In the genomic region with DNA sequence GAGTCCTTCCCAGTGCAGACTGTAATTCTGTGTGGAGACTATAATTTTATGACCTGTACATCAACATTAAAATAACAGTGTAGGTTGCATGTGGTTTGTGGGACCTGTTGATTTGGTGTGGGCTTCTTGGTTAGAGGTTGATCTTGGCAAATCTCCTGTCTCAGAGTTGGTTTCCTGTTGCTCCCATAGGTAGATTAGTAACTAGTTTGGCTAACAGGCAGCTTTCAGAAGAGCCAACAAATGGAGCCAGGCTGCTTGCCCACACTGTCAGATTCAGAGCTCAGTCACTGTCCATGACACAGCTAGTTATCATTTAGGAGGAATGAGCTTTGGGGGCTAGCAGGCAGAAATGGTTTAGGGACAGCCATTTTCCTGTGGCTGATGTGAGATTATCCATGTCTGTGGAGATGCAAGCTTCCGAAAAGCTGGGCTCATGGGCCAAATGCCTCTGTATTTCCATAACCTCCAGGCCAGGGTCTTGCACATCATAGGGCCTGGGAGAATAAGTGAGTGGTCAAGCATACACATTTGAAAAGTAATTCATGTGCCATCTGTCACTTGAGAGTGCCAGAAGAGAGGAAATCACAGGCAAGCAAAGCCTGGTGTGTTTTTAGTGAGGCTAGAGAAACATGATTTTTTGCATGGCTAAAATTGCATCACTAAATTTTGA, we compare ENCODE assay signal across 2 cellular contexts.
TF ChIP-seq lines count a peak whose summit lies in the region.

No MANE protein-coding gene starts in this region.

TF ChIP-seq in SK-N-SH treated with all-trans-retinoic acid at 6 μM for 48 hours, 23 proteins besides CTCF, POLR2A, EP300 and RAD21:
- TF ChIP-seq, protein P1, sequence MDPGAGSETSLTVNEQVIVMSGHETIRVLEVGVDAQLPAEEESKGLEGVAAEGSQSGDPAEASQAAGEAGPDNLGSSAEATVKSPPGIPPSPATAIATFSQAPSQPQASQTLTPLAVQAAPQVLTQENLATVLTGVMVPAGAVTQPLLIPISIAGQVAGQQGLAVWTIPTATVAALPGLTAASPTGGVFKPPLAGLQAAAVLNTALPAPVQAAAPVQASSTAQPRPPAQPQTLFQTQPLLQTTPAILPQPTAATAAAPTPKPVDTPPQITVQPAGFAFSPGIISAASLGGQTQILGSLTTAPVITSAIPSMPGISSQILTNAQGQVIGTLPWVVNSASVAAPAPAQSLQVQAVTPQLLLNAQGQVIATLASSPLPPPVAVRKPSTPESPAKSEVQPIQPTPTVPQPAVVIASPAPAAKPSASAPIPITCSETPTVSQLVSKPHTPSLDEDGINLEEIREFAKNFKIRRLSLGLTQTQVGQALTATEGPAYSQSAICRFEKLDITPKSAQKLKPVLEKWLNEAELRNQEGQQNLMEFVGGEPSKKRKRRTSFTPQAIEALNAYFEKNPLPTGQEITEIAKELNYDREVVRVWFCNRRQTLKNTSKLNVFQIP (CRISPR knock-in tag; IDR thresholded peaks at IDR 0.05; ENCODE audit: borderline replicate concordance, low read depth), result no peak
- no peak for TF ChIP-seq PPARA (CRISPR knock-in tag; IDR thresholded peaks at IDR 0.05; ENCODE audit: borderline replicate concordance)
- no peak for TF ChIP-seq CSDC2 (CRISPR knock-in tag; IDR thresholded peaks at IDR 0.05)
- no peak for TF ChIP-seq ZFP3 (CRISPR knock-in tag; IDR thresholded peaks at IDR 0.05)
- no peak for TF ChIP-seq ZNF8 (CRISPR knock-in tag; IDR thresholded peaks at IDR 0.05)
- TF ChIP-seq ZC3H10 (CRISPR knock-in tag; IDR thresholded peaks at IDR 0.05), result no peak
- no peak for TF ChIP-seq ESRRG (CRISPR knock-in tag; IDR thresholded peaks at IDR 0.05)
- no peak for TF ChIP-seq OSR1 (CRISPR knock-in tag; IDR thresholded peaks at IDR 0.05)
- TF ChIP-seq ZFP30 (CRISPR knock-in tag; IDR thresholded peaks at IDR 0.05), result no peak
- no peak for TF ChIP-seq GLIS3 (CRISPR knock-in tag; IDR thresholded peaks at IDR 0.05)
- no peak for TF ChIP-seq BACH2 (CRISPR knock-in tag; IDR thresholded peaks at IDR 0.05; ENCODE audit: borderline replicate concordance)
- no peak for TF ChIP-seq SNAI2 (CRISPR knock-in tag; IDR thresholded peaks at IDR 0.05)
- TF ChIP-seq, protein P2, sequence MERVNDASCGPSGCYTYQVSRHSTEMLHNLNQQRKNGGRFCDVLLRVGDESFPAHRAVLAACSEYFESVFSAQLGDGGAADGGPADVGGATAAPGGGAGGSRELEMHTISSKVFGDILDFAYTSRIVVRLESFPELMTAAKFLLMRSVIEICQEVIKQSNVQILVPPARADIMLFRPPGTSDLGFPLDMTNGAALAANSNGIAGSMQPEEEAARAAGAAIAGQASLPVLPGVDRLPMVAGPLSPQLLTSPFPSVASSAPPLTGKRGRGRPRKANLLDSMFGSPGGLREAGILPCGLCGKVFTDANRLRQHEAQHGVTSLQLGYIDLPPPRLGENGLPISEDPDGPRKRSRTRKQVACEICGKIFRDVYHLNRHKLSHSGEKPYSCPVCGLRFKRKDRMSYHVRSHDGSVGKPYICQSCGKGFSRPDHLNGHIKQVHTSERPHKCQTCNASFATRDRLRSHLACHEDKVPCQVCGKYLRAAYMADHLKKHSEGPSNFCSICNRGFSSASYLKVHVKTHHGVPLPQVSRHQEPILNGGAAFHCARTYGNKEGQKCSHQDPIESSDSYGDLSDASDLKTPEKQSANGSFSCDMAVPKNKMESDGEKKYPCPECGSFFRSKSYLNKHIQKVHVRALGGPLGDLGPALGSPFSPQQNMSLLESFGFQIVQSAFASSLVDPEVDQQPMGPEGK (CRISPR knock-in tag; IDR thresholded peaks at IDR 0.05; ENCODE audit: borderline replicate concordance), result no peak
- TF ChIP-seq ISL1 (CRISPR knock-in tag; IDR thresholded peaks at IDR 0.05), result no peak
- TF ChIP-seq, protein P3, sequence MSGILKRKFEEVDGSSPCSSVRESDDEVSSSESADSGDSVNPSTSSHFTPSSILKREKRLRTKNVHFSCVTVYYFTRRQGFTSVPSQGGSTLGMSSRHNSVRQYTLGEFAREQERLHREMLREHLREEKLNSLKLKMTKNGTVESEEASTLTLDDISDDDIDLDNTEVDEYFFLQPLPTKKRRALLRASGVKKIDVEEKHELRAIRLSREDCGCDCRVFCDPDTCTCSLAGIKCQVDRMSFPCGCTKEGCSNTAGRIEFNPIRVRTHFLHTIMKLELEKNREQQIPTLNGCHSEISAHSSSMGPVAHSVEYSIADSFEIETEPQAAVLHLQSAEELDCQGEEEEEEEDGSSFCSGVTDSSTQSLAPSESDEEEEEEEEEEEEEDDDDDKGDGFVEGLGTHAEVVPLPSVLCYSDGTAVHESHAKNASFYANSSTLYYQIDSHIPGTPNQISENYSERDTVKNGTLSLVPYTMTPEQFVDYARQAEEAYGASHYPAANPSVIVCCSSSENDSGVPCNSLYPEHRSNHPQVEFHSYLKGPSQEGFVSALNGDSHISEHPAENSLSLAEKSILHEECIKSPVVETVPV (CRISPR knock-in tag; IDR thresholded peaks at IDR 0.05), result no peak
- TF ChIP-seq, protein P4, sequence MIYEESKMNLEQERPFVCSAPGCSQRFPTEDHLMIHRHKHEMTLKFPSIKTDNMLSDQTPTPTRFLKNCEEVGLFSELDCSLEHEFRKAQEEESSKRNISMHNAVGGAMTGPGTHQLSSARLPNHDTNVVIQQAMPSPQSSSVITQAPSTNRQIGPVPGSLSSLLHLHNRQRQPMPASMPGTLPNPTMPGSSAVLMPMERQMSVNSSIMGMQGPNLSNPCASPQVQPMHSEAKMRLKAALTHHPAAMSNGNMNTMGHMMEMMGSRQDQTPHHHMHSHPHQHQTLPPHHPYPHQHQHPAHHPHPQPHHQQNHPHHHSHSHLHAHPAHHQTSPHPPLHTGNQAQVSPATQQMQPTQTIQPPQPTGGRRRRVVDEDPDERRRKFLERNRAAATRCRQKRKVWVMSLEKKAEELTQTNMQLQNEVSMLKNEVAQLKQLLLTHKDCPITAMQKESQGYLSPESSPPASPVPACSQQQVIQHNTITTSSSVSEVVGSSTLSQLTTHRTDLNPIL (CRISPR knock-in tag; IDR thresholded peaks at IDR 0.05; ENCODE audit: low read depth), result no peak
- TF ChIP-seq ARNTL (CRISPR knock-in tag; IDR thresholded peaks at IDR 0.05; ENCODE audit: borderline replicate concordance, low read depth), result no peak
- no peak for TF ChIP-seq TCF4 (CRISPR knock-in tag; IDR thresholded peaks at IDR 0.05; ENCODE audit: borderline replicate concordance)
- no peak for TF ChIP-seq ZNF565 (CRISPR knock-in tag; conservative IDR thresholded peaks at IDR 0.05; ENCODE audit: low read depth)
- no peak for TF ChIP-seq ZNF70 (CRISPR knock-in tag; IDR thresholded peaks at IDR 0.05)

TF ChIP-seq in H1, 55 proteins besides CTCF, POLR2A, EP300 and RAD21 (continued from another document):
- no peak for TF ChIP-seq KDM1A (IDR thresholded peaks at IDR 0.05; ENCODE audit: borderline replicate concordance, low read length)
- TF ChIP-seq, protein P5, sequence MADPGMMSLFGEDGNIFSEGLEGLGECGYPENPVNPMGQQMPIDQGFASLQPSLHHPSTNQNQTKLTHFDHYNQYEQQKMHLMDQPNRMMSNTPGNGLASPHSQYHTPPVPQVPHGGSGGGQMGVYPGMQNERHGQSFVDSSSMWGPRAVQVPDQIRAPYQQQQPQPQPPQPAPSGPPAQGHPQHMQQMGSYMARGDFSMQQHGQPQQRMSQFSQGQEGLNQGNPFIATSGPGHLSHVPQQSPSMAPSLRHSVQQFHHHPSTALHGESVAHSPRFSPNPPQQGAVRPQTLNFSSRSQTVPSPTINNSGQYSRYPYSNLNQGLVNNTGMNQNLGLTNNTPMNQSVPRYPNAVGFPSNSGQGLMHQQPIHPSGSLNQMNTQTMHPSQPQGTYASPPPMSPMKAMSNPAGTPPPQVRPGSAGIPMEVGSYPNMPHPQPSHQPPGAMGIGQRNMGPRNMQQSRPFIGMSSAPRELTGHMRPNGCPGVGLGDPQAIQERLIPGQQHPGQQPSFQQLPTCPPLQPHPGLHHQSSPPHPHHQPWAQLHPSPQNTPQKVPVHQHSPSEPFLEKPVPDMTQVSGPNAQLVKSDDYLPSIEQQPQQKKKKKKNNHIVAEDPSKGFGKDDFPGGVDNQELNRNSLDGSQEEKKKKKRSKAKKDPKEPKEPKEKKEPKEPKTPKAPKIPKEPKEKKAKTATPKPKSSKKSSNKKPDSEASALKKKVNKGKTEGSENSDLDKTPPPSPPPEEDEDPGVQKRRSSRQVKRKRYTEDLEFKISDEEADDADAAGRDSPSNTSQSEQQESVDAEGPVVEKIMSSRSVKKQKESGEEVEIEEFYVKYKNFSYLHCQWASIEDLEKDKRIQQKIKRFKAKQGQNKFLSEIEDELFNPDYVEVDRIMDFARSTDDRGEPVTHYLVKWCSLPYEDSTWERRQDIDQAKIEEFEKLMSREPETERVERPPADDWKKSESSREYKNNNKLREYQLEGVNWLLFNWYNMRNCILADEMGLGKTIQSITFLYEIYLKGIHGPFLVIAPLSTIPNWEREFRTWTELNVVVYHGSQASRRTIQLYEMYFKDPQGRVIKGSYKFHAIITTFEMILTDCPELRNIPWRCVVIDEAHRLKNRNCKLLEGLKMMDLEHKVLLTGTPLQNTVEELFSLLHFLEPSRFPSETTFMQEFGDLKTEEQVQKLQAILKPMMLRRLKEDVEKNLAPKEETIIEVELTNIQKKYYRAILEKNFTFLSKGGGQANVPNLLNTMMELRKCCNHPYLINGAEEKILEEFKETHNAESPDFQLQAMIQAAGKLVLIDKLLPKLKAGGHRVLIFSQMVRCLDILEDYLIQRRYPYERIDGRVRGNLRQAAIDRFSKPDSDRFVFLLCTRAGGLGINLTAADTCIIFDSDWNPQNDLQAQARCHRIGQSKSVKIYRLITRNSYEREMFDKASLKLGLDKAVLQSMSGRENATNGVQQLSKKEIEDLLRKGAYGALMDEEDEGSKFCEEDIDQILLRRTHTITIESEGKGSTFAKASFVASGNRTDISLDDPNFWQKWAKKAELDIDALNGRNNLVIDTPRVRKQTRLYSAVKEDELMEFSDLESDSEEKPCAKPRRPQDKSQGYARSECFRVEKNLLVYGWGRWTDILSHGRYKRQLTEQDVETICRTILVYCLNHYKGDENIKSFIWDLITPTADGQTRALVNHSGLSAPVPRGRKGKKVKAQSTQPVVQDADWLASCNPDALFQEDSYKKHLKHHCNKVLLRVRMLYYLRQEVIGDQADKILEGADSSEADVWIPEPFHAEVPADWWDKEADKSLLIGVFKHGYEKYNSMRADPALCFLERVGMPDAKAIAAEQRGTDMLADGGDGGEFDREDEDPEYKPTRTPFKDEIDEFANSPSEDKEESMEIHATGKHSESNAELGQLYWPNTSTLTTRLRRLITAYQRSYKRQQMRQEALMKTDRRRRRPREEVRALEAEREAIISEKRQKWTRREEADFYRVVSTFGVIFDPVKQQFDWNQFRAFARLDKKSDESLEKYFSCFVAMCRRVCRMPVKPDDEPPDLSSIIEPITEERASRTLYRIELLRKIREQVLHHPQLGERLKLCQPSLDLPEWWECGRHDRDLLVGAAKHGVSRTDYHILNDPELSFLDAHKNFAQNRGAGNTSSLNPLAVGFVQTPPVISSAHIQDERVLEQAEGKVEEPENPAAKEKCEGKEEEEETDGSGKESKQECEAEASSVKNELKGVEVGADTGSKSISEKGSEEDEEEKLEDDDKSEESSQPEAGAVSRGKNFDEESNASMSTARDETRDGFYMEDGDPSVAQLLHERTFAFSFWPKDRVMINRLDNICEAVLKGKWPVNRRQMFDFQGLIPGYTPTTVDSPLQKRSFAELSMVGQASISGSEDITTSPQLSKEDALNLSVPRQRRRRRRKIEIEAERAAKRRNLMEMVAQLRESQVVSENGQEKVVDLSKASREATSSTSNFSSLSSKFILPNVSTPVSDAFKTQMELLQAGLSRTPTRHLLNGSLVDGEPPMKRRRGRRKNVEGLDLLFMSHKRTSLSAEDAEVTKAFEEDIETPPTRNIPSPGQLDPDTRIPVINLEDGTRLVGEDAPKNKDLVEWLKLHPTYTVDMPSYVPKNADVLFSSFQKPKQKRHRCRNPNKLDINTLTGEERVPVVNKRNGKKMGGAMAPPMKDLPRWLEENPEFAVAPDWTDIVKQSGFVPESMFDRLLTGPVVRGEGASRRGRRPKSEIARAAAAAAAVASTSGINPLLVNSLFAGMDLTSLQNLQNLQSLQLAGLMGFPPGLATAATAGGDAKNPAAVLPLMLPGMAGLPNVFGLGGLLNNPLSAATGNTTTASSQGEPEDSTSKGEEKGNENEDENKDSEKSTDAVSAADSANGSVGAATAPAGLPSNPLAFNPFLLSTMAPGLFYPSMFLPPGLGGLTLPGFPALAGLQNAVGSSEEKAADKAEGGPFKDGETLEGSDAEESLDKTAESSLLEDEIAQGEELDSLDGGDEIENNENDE (IDR thresholded peaks at IDR 0.05; ENCODE audit: insufficient replicate concordance, low read length), result no peak
TF ChIP-seq in H1: peak in this region for 0.
